ENCODE assay signal across 8 cellular contexts in the genomic region with DNA sequence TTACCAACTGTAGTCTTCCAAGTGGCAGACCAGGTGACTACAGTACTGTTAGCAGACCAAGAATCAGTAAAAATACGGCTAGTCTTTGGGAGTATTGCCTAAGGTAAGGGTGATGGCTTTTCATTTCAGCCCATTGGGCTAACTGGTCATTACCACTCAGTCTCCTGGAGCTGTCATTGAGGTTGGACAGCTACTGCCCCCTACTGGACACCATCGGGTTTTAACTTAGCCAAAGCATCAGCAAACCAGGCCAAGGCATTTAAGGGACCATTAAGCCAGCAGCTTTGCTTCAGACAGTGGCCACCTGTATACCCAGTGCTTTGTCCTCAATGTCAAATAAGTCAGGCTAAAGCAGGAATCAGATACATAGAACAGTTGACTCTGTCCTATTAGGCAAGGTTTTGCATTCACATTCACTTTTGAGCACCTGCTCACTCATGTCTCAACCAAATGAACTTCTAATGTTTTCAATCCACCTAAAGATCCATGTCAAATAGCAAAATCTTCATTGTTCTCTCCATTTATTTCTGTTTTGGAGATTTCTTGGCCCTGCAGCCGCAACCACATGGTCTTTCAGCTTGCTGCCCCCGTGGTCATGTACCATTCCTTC.
DNase-seq lines count a peak whose midpoint lies in the region; ATAC-seq, FAIRE-seq and TF ChIP-seq lines count a peak whose summit lies in the region.

No MANE protein-coding gene starts in this region.

- H3K27me3 ChIP-seq in body of pancreas, result no peaks in the 10 kb centered on the region
- H3K27me3 ChIP-seq in keratinocyte (ENCODE audit: control insufficient read depth, extremely low read depth, insufficient read depth, low read length), result no peaks in the 10 kb centered on the region

- no peak overlapping the region for H3K27ac ChIP-seq in body of pancreas
- no peak overlapping the region for H3K27ac ChIP-seq in keratinocyte (ENCODE audit: control insufficient read depth, insufficient read depth, low read length)

- FAIRE-seq in keratinocyte (lab: Jason Lieb, UNC), result peak; percentile 55

- no peaks in the 10 kb centered on the region for H3K36me3 ChIP-seq in body of pancreas (replicated peaks in 1 of 2; ENCODE audit: insufficient read depth in 1 of 2, low read depth in 2 of 2)
- H3K36me3 ChIP-seq in keratinocyte (ENCODE audit: control insufficient read depth in 2 of 2, extremely low read depth in 1 of 2, insufficient read depth in 2 of 2, low read length in 2 of 2), result peaks cover 2 to 8% of the 10 kb centered on the region in 2 experiments

- peaks cover 6% of the 10 kb centered on the region for H4K20me1 ChIP-seq in keratinocyte (ENCODE audit: control insufficient read depth, extremely low read depth, insufficient read depth, low read length)

- no peak overlapping the region for H3K4me3 ChIP-seq in AG09309 (ENCODE audit: control insufficient read depth, low read depth, low read length)
- no peak overlapping the region for H3K4me3 ChIP-seq in body of pancreas
- H3K4me3 ChIP-seq in keratinocyte (ENCODE audit: control insufficient read depth in 2 of 3, extremely low read depth in 1 of 3, insufficient read depth in 2 of 3, low read depth in 1 of 3, low read length in 3 of 3), result no peak overlapping the region

- no peak overlapping the region for H2AFZ ChIP-seq in keratinocyte (ENCODE audit: control insufficient read depth, low read length)

- 63 to 70% methylated on average over 4 of the region's 4 CpGs for WGBS in body of pancreas, 2 donors

- H3K9ac ChIP-seq in keratinocyte (ENCODE audit: control insufficient read depth, extremely low read depth, insufficient read depth, low read length), result no peak overlapping the region

- no peak for TF ChIP-seq POLR2A in body of pancreas (IDR thresholded peaks at IDR 0.05)

- peaks cover 3% of the 10 kb centered on the region for H3K9me1 ChIP-seq in keratinocyte (ENCODE audit: control insufficient read depth, extremely low read depth, insufficient read depth, low read length)

- DNase-seq in AG09309 (ENCODE audit: low read depth) (no peak), T-helper 2 cell (peak in 4 of 5 experiments; percentile 20 to 62 (median 43)), body of pancreas (peak; percentile 55 to 73 (median 71)), keratinocyte (ENCODE audit: low read depth, low spot score) (peak; percentile 36)
- peak; percentile 26 to 54 for DNase-seq in stimulated activated CD4-positive, alpha-beta T cell treated with anti-CD3 and anti-CD28 coated beads, Interleukin-4, amount 100 ng/mL, for 4 hours

- intact Hi-C loops in body of pancreas (cut with DNase I), result no loop called here

- no peaks in the 10 kb centered on the region for H3K9me3 ChIP-seq in body of pancreas
- H3K9me3 ChIP-seq in keratinocyte (ENCODE audit: control insufficient read depth, low read depth, low read length), result no peaks in the 10 kb centered on the region

- ATAC-seq in GM18861 (IDR thresholded peaks at IDR 0.05; ENCODE audit: unreplicated experiment) (peak; percentile 58), HG03457 (IDR thresholded peaks at IDR 0.05; ENCODE audit: unreplicated experiment) (peak; percentile 46), body of pancreas (peak; percentile 55), HG03108 (IDR thresholded peaks at IDR 0.05; ENCODE audit: unreplicated experiment) (no peak)

- no peak overlapping the region for H3K4me2 ChIP-seq in keratinocyte (ENCODE audit: control insufficient read depth, extremely low read depth, insufficient read depth, low read depth, low read length)

- peak; percentile 72 for TF ChIP-seq CTCF in AG09309 (IDR thresholded peaks at IDR 0.05; ENCODE audit: control insufficient read depth, insufficient read depth, low read depth, low read length, missing control alignments)
- peak; percentile 52 to 63 (median 59) for TF ChIP-seq CTCF in body of pancreas (IDR thresholded peaks at IDR 0.05)
- peak; percentile 72 to 82 (median 76) for TF ChIP-seq CTCF in keratinocyte (optimal IDR thresholded peaks at IDR 0.05 in 1 of 3, IDR thresholded peaks at IDR 0.05 in 1 of 3, conservative IDR thresholded peaks at IDR 0.05 in 1 of 3; ENCODE audit: extremely low read depth in 1 of 3, insufficient read depth in 2 of 3, low read length in 3 of 3)

- H3K4me1 ChIP-seq in body of pancreas (no peaks in the 10 kb centered on the region), keratinocyte (ENCODE audit: control insufficient read depth, extremely low read depth, insufficient read depth, low read length) (no peaks in the 10 kb centered on the region)

- H3K79me2 ChIP-seq in keratinocyte (ENCODE audit: control insufficient read depth, insufficient read depth, low read length), result no peaks in the 10 kb centered on the region

- dilution Hi-C loops in keratinocyte (cut with MboI; ENCODE audit: extremely low pct_ligation_motif_present, low sequenced_read_pairs), result no loop called here
